9 cellular contexts compared by ENCODE assay signal in the genomic region with DNA sequence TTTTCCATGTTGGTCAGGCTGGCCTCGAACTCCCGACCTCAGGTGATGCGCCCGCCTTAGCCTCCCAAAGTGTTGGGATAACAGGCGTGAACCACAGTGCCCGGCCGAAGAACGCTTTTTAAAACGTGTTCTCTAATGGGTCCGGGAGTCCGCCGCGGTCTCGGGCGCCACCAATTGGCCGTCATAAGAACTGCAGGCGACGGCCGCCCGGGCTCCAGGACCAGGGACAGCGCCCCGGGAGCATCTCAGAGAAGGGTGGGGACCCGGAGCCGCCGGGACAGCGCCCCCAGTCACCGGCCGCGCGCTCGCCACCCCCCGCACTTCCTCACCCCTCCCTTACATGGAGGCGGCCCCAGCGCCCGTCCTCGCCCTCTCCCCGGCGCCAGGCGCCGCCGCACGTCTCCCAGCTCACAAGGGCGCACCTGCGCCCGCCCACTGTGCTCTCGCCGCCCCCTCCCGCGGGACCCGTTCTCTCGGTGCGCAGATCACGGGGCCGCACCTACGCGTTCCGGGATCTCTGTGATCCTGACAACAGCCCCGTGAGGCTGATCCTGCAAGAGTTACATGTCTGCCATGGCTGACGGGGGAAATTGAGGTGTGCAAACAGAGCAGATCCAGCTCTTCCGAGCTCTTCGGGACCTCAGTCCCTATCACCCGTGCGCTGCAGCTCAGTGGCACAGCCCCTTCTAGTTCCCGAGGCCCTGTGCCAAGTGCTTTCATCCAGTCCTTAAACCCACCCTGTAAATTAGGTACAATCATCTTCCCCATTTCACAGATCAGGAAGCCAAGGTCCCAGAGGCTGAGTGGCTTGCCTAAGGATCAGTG. TPM values are rescaled to one million over a fixed set of nuclear protein-coding genes. Genes with fewer than 3 reads are reported as not detected.
DNase-seq lines count a peak whose midpoint lies in the region; FAIRE-seq and TF ChIP-seq lines count a peak whose summit lies in the region.
"Had no signal": no experiment of that assay in that cellular context is flagged by ENCODE, and none has a peak within 500 bp of the region (broad histone marks: within the 10 kb centered on the region; RNA-seq: fewer than 3 reads in every experiment).

No MANE protein-coding gene starts in this region.

- peak; percentile 95 for TF ChIP-seq CTCF in fibroblast of the aortic adventitia (IDR thresholded peaks at IDR 0.05; ENCODE audit: insufficient read depth, low read length)
- peak in 5 of 7 experiments; percentile 90 to 97 (median 96) for TF ChIP-seq CTCF in stomach (IDR thresholded peaks at IDR 0.05)

- intact Hi-C loops in stomach (cut with DNase I; ENCODE audit: low total_unique reads) = loop anchor here (10.0 kb wide), 1 partner anchor 145 kb away; no protein-coding TSS in a partner anchor

- DNase-seq in DMS79 (lab: John Stamatoyannopoulos, UW) (peak; percentile 65), KG1 (lab: John Stamatoyannopoulos, UW) (peak; percentile 26), RCC 7860 (ENCODE audit: low spot score) (peak; percentile 28), fibroblast of the aortic adventitia (ENCODE audit: low read depth) (peak; percentile 44), stomach (peak; percentile 88)
- DNase-seq in activated T-helper 1 cell treated with anti-CD3 and anti-CD28 coated beads, Interleukin-2, amount 50 U/mL, for 16 hours (ENCODE audit: low read depth in 1 of 2, low spot score in 1 of 2) = peak; percentile 59 to 70
- DNase-seq in NK-92 treated with Interleukin-12 subunit alpha and Interleukin-12 subunit beta, amount 100 ng/mL, for 24 hours (lab: John Stamatoyannopoulos, UW) = no peak

- H3K9me3 ChIP-seq in neuron (ENCODE audit: low read length) = no peaks in the 10 kb centered on the region
- H3K9me3 ChIP-seq in stomach = no peaks in the 10 kb centered on the region

- H3K4me1 ChIP-seq in neuron (ENCODE audit: insufficient read depth, low read length) (no peaks in the 10 kb centered on the region), stomach (peaks cover 5 to 20% (median 10%) of the 10 kb centered on the region in 4 donors)

- H3K4me3 ChIP-seq in fibroblast of the aortic adventitia (ENCODE audit: low read depth, low read length) (peak overlapping the region; percentile 13), neuron (ENCODE audit: low read length) (peak overlapping the region; percentile 23), stomach (peak overlapping the region in 3 of 4 donors; percentile 10 to 25 (median 14))

- WGBS in stomach, 5 donors = 0 to 6% (median 1%) methylated on average over 23 to 64 of the region's 64 CpGs

- no peak overlapping the region for H3K27ac ChIP-seq in stomach

- H3K36me3 ChIP-seq in neuron (ENCODE audit: insufficient read depth, low read length) (no peaks in the 10 kb centered on the region), stomach (no peaks in the 10 kb centered on the region)

- H3K27me3 ChIP-seq in neuron (ENCODE audit: insufficient read depth, low read length) (peaks cover 26% of the 10 kb centered on the region), stomach (peaks cover 0 to 49% (median 8%) of the 10 kb centered on the region in 3 donors)

- TF ChIP-seq EP300 in stomach (IDR thresholded peaks at IDR 0.05) = no peak

- H2AFZ ChIP-seq in neuron (ENCODE audit: low read depth, low read length) = no peak overlapping the region

- FAIRE-seq in RCC 7860 (lab: Jason Lieb, UNC) = no peak
- FAIRE-seq: colon had no signal

- no peak for TF ChIP-seq POLR2A in stomach (IDR thresholded peaks at IDR 0.05)

RNA-seq across cellular contexts. Expression of a gene that starts 9.8 kb away (rescaled TPM):
- 0.08 and 0.09 TPM in 2 replicates for total RNA-seq in fibroblast of the aortic adventitia (ENCODE audit: low replicate concordance)
- total RNA-seq in stomach = 100 to 1,000 TPM in 1 of 5 donors, 10 to 100 TPM in 4; 21.1 to 117 (median 60.6) TPM
- polyA plus RNA-seq in stomach = 10 to 100 TPM; 48.6 to 98.3 (median 57.9) TPM

Comparison
In these comparisons a context has a peak if more than half of its experiments do, and no peak if none do; other contexts are left out.
1. RNA of a gene that starts 9.8 kb away (total RNA-seq): 21.1 to 117 TPM in stomach; 0.08 to 0.09 TPM in fibroblast of the aortic adventitia; every median in the first group is over 10 times any median in the second.
2. Peak in every context shown above with its lines, with median percentiles within 50 percentile points of each other: H3K4me3 ChIP-seq.